ENCODE assay signal across 18 cellular contexts in the genomic region with DNA sequence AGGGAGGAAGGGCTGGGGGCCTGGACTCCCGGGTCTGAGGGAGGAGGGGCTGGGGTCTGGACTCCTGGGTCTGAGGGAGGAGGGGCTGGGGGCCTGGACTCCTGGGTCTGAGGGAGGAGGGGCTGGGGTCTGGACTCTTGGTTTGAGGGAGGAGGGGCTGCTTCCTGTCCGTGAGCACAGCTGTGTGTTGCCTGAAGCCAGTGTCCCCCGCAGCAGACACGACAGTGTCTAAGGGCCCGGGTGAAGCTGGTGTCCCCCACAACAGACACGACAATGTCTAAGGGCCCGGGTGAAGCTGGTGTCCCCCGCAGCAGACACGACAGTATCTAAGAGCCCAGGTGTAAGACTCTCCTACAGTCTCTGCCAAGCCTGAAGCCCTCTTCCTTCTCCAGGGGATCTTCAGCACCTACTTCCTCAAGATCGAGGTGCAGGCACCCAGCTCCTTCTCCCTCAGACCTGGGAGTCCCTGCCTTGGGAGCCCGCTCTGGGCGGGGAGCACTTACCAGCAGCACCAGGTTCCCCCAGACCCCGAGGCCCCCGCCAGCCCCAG. TPM values are rescaled to one million over a fixed set of nuclear protein-coding genes. Genes with fewer than 3 reads are reported as not detected.
DNase-seq lines count a peak whose midpoint lies in the region; FAIRE-seq and TF ChIP-seq lines count a peak whose summit lies in the region.
"Had no signal": no experiment of that assay in that cellular context is flagged by ENCODE, and none has a peak within 500 bp of the region (broad histone marks: within the 10 kb centered on the region; RNA-seq: fewer than 3 reads in every experiment).

No MANE protein-coding gene starts in this region.

- no peaks in the 10 kb centered on the region for H3K4me1 ChIP-seq in rectal smooth muscle tissue (ENCODE audit: control insufficient read depth, insufficient read depth, low read length)

- no peak overlapping the region for H3K4me3 ChIP-seq in H7 (ENCODE audit: insufficient read depth, low read depth, low read length)
- H3K4me3 ChIP-seq in rectal smooth muscle tissue (ENCODE audit: low read length), result peak overlapping the region; percentile 55

- peaks cover 26% of the 10 kb centered on the region for H3K27me3 Mint-ChIP-seq in dendritic cell treated with granulocyte-macrophage colony-stimulating factor and Interleukin-4, amounts not matched to agents 40 ng/mL and 50 ng/mL, for 4 days

- peak; percentile 28 for DNase-seq in H7
- DNase-seq in NOMO-1 (lab: John Stamatoyannopoulos, UW; ENCODE audit: unreplicated experiment in 2 of 2), result peak; percentile 49 to 59
- DNase-seq in NCI-H2171 (lab: John Stamatoyannopoulos, UW), result no peak
- no peak for DNase-seq in GM12891 (ENCODE audit: insufficient read length, low spot score)
- no peak for DNase-seq in stimulated activated CD4-positive, alpha-beta T cell treated with anti-CD3 and anti-CD28 coated beads, Interleukin-15, amount 100 ng/mL, for 24 hours
- DNase-seq: activated CD4-positive, alpha-beta T cell treated with anti-CD3 and anti-CD28 coated beads for 48 hours; activated T-cell treated with anti-CD3 and anti-CD28 coated beads, Interleukin-2, amount 50 U/mL, for 1 hour; cerebellar nuclear complex; immature natural killer cell; mammary epithelial cell; NCI-H1694 treated with DMSO at 0.1 percent for 48 hours; NCI-H524; stimulated activated naive CD8-positive, alpha-beta T cell treated with anti-CD3 and anti-CD28 coated beads, Interleukin-15, amount 100 ng/mL, for 72 hours had no signal

- peaks cover 9% of the 10 kb centered on the region for H3K9me3 Mint-ChIP-seq in dendritic cell treated with granulocyte-macrophage colony-stimulating factor and Interleukin-4, amounts not matched to agents 40 ng/mL and 50 ng/mL, for 4 days

- intact Hi-C loops in dendritic cell treated with granulocyte-macrophage colony-stimulating factor and Interleukin-4, amounts not matched to agents 40 ng/mL and 50 ng/mL, for 4 days (cut with micrococcal nuclease), result no loop called here

- H3K36me3 Mint-ChIP-seq in dendritic cell treated with granulocyte-macrophage colony-stimulating factor and Interleukin-4, amounts not matched to agents 40 ng/mL and 50 ng/mL, for 4 days (ENCODE audit: low read depth), result no peaks in the 10 kb centered on the region

- TF ChIP-seq POLR2A in GM12891 (IDR thresholded peaks at IDR 0.05; ENCODE audit: low read depth, low read length), result no peak

- H3K4me1 Mint-ChIP-seq in dendritic cell treated with granulocyte-macrophage colony-stimulating factor and Interleukin-4, amounts not matched to agents 40 ng/mL and 50 ng/mL, for 4 days (ENCODE audit: low read depth), result peaks cover 24% of the 10 kb centered on the region

- peak overlapping the region; percentile 0 for H3K27ac Mint-ChIP-seq in dendritic cell treated with granulocyte-macrophage colony-stimulating factor and Interleukin-4, amounts not matched to agents 40 ng/mL and 50 ng/mL, for 4 days
- H3K27ac Mint-ChIP-seq: immature natural killer cell; stimulated activated naive CD8-positive, alpha-beta T cell treated with anti-CD3 and anti-CD28 coated beads, Interleukin-15, amount 100 ng/mL, for 72 hours had no signal

- FAIRE-seq in GM12891 (lab: Jason Lieb, UNC), result no peak
- FAIRE-seq: H1 had no signal

- H3K27ac ChIP-seq in rectal smooth muscle tissue (ENCODE audit: low read depth, low read length), result no peak overlapping the region
- H3K27ac ChIP-seq: C4-2B, KMS-11 had no signal

- H3K36me3 ChIP-seq in H7 (replicated peaks; ENCODE audit: control insufficient read depth, insufficient read depth, low read length), result no peaks in the 10 kb centered on the region
- H3K36me3 ChIP-seq in rectal smooth muscle tissue (ENCODE audit: control insufficient read depth, insufficient read depth, low read length), result no peaks in the 10 kb centered on the region

- H3K27me3 ChIP-seq in H7 (ENCODE audit: control insufficient read depth, insufficient read depth, low read length), result no peaks in the 10 kb centered on the region
- H3K27me3 ChIP-seq in rectal smooth muscle tissue (ENCODE audit: control insufficient read depth, insufficient read depth, low read length), result no peaks in the 10 kb centered on the region

- H3K4me3 Mint-ChIP-seq in dendritic cell treated with granulocyte-macrophage colony-stimulating factor and Interleukin-4, amounts not matched to agents 40 ng/mL and 50 ng/mL, for 4 days, result no peak overlapping the region
- H3K4me3 Mint-ChIP-seq: immature natural killer cell; stimulated activated naive CD8-positive, alpha-beta T cell treated with anti-CD3 and anti-CD28 coated beads, Interleukin-15, amount 100 ng/mL, for 72 hours had no signal

- no peak overlapping the region for H3K9ac ChIP-seq in rectal smooth muscle tissue (ENCODE audit: low read length)
- H3K9ac ChIP-seq: KMS-11 had no signal

TF ChIP-seq in GM12891, 5 proteins besides CTCF, POLR2A, EP300 and RAD21:
- TF ChIP-seq PAX5 (IDR thresholded peaks at IDR 0.05; ENCODE audit: insufficient read depth, low read length, severe bottlenecking), result no peak
- no peak for TF ChIP-seq POU2F2 (IDR thresholded peaks at IDR 0.05; ENCODE audit: low read depth, low read length)
- TF ChIP-seq POLR2AphosphoS5 (IDR thresholded peaks at IDR 0.05; ENCODE audit: low read depth, low read length), result no peak
- no peak for TF ChIP-seq TAF1 (IDR thresholded peaks at IDR 0.05; ENCODE audit: low read depth, low read length)
- no peak for TF ChIP-seq SPI1 (IDR thresholded peaks at IDR 0.05; ENCODE audit: low read depth, low read length)

RNA-seq across cellular contexts. Expression of a gene that starts 0.3 kb away (rescaled TPM):
- total RNA-seq in H7 (2014; rRNA removed; shearing (Covaris generic)), result 0.41 and 2.3 TPM in 2 replicates
- not detected for polyA plus RNA-seq in GM12891 (2012; ENCODE audit: low read depth, missing spikeins)
- polyA plus RNA-seq: immature natural killer cell had no signal

RNA-seq across cellular contexts. Expression of a gene that starts 19.6 kb away (rescaled TPM):
- total RNA-seq in H7 (2014; rRNA removed; shearing (Covaris generic)), result 1.2 and 1.7 TPM in 2 replicates
- 2.9 TPM for polyA plus RNA-seq in GM12891 (2012; ENCODE audit: low read depth, missing spikeins)

RNA-seq across cellular contexts. Expression of a gene that starts 28.9 kb away (rescaled TPM):
- total RNA-seq in H7 (2014; rRNA removed; shearing (Covaris generic)), result 0.26 and 0.31 TPM in 2 replicates
- polyA plus RNA-seq in GM12891 (2012; ENCODE audit: low read depth, missing spikeins), result 0.10 TPM

RNA-seq across cellular contexts. Expression of a gene that starts 42.5 kb away (rescaled TPM):
- 0.15 and 2.2 TPM in 2 replicates for total RNA-seq in H7 (2014; rRNA removed; shearing (Covaris generic))
- polyA plus RNA-seq in GM12891 (2012; ENCODE audit: low read depth, missing spikeins), result not detected
- polyA plus RNA-seq: immature natural killer cell had no signal

RNA-seq across cellular contexts. Expression of a gene that starts 49.9 kb away (rescaled TPM):
- 51.7 and 53.1 TPM in 2 replicates for total RNA-seq in H7 (2014; rRNA removed; shearing (Covaris generic))
- polyA plus RNA-seq in GM12891 (2012; ENCODE audit: low read depth, missing spikeins), result 60.0 TPM

Comparison
In these comparisons a context has a peak if more than half of its experiments do, and no peak if none do; other contexts are left out.
1. DNase-seq: peak in H7 (single experiment) and NOMO-1 (2 of 2); none in NCI-H2171 (single experiment), GM12891 (single experiment) and stimulated activated CD4-positive, alpha-beta T cell treated with anti-CD3 and anti-CD28 coated beads, Interleukin-15, amount 100 ng/mL, for 24 hours (single experiment).